1 cellular context compared by ENCODE assay signal in genomic region chr9:130421802-130422276, GRCh38.
TF ChIP-seq lines count a peak whose summit lies in the region.

No MANE protein-coding gene starts in this region.

TF ChIP-seq in SK-N-SH, 30 proteins besides CTCF, POLR2A, EP300 and RAD21 (continued from another document):
- no peak for TF ChIP-seq USF2 (IDR thresholded peaks at IDR 0.05; ENCODE audit: borderline replicate concordance, low read depth, low read length)
- peak; percentile 94 for TF ChIP-seq CHD2 (IDR thresholded peaks at IDR 0.05; ENCODE audit: low read length, partially characterized antibody)
- TF ChIP-seq SMC3 (IDR thresholded peaks at IDR 0.05; ENCODE audit: low read depth, low read length), result no peak
- peak; percentile 79 for TF ChIP-seq NFIC (IDR thresholded peaks at IDR 0.05; ENCODE audit: borderline replicate concordance)
- no peak for TF ChIP-seq REST (IDR thresholded peaks at IDR 0.05; ENCODE audit: low read depth, low read length)
- TF ChIP-seq NRF1 (IDR thresholded peaks at IDR 0.05; ENCODE audit: low read depth, low read length), result no peak
- no peak for TF ChIP-seq IRF3 (IDR thresholded peaks at IDR 0.05; ENCODE audit: low read depth, low read length)
- no peak for TF ChIP-seq USF1 (IDR thresholded peaks at IDR 0.05; ENCODE audit: borderline replicate concordance, low read depth)
- 0 out of 2 replicates have a peak, but pooled peaks have one; percentile 17 for TF ChIP-seq FOXM1 (IDR thresholded peaks at IDR 0.05; ENCODE audit: low read depth)
- TF ChIP-seq JUND (IDR thresholded peaks at IDR 0.05), result no peak; the same call in 1 of the 2 replicates
- TF ChIP-seq GABPA (IDR thresholded peaks at IDR 0.05; ENCODE audit: low read depth), result no peak
- no peak for TF ChIP-seq MEF2A (IDR thresholded peaks at IDR 0.05; ENCODE audit: borderline replicate concordance, low read depth)
- TF ChIP-seq POLR2AphosphoS5 (IDR thresholded peaks at IDR 0.05; ENCODE audit: low read depth, low read length), result peak; percentile 90
- TF ChIP-seq ZBTB33 (IDR thresholded peaks at IDR 0.05; ENCODE audit: borderline replicate concordance, low read depth), result 0 out of 2 replicates have a peak, but pooled peaks have one; percentile 35
- TF ChIP-seq EZH2phosphoT487 (IDR thresholded peaks at IDR 0.05; ENCODE audit: borderline replicate concordance, low read depth), result no peak
- no peak for TF ChIP-seq YY1 (IDR thresholded peaks at IDR 0.05; ENCODE audit: low read depth)
- no peak for TF ChIP-seq ELF1 (IDR thresholded peaks at IDR 0.05)
- TF ChIP-seq MXI1 (IDR thresholded peaks at IDR 0.05; ENCODE audit: low read depth, low read length), result no peak
- TF ChIP-seq RFX5 (IDR thresholded peaks at IDR 0.05; ENCODE audit: low read length), result no peak
- peak; percentile 45; the same call in 1 of the 2 replicates for TF ChIP-seq MAX (IDR thresholded peaks at IDR 0.05; ENCODE audit: low read depth)
